Comparison of ENCODE assay signal across 29 cellular contexts in genomic region chr1:214354440-214355148, GRCh38.
A peak's percentile ranks its signal among the peaks of the same experiment; 100 is the strongest.
DNase-seq lines count a peak whose midpoint lies in the region; ATAC-seq, FAIRE-seq and TF ChIP-seq lines count a peak whose summit lies in the region.
"Had no signal": no experiment of that assay in that cellular context is flagged by ENCODE, and none has a peak within 500 bp of the region (broad histone marks: within the 10 kb centered on the region; RNA-seq: fewer than 3 reads in every experiment).

No MANE protein-coding gene starts in this region.

- H3K9me3 Mint-ChIP-seq in CD4-positive, alpha-beta memory T cell, result no peaks in the 10 kb centered on the region
- H3K9me3 Mint-ChIP-seq: activated naive CD4-positive, alpha-beta T cell treated with anti-CD3 and anti-CD28 coated beads, Interleukin-2, amount 50 U/mL, for 24 hours; activated T-helper 2 cell treated with anti-CD3 and anti-CD28 coated beads, Interferon-gamma antibody, Interleukin-2, Interleukin-4, amounts not matched to agents 10 μg/mL and 5 μg/mL and 100 μg/mL, durations not matched to agents 14 hours and 24 hours and 36 hours; neural progenitor cell had no signal

- no peak overlapping the region for H3K4ac ChIP-seq in mesenchymal stem cell (ENCODE audit: low read depth in 1 of 2, low read length in 2 of 2)

- RAD21 ChIA-PET in GM12878 (lab: Charles Lee; ENCODE audit: unreplicated experiment), result interaction anchor here (0.7 to 1.6 kb wide), 2 partner anchors 17 to 21 kb away, joined by 3 read pairs; no protein-coding TSS in a partner anchor

- H3K4me3 ChIP-seq in GM12878 (no peak overlapping the region), mesenchymal stem cell (ENCODE audit: insufficient read depth in 1 of 2, low read depth in 1 of 2, low read length in 2 of 2) (no peak overlapping the region)
- H3K4me3 ChIP-seq in CD4-positive, alpha-beta memory T cell (ENCODE audit: low read length in 2 of 2), result no peak overlapping the region
- H3K4me3 ChIP-seq: neural progenitor cell, SJSA1, testis had no signal

- ATAC-seq in GM12878 (no peak), sciatic nerve (no peak)
- ATAC-seq: activated CD8-positive, alpha-beta T cell treated with anti-CD3 and anti-CD28 coated beads, Interleukin-2, amount 10 ng/mL, durations not matched to agents 7 days and 5 days; HCT116; left cardiac atrium; stimulated activated naive CD8-positive, alpha-beta T cell treated with anti-CD3 and anti-CD28 coated beads, Interleukin-15, Interleukin-2, amounts not matched to agents 100 U/mL and 50 U/mL, for 24 hours had no signal

- H3K79me2 ChIP-seq in GM12878 (ENCODE audit: control insufficient read depth, insufficient read depth, low read length), result no peaks in the 10 kb centered on the region

- H4K8ac ChIP-seq in mesenchymal stem cell (ENCODE audit: low read length), result no peak overlapping the region

- SMC1A ChIA-PET in GM12878 (lab: Charles Lee; ENCODE audit: uncharacterized antibody, unreplicated experiment), result interaction anchor here (0.8 to 2.1 kb wide), 5 partner anchors 10 to 94 kb away, joined by 3 to 7 read pairs (median 3); no protein-coding TSS in a partner anchor

- no peak for FAIRE-seq in GM12878 (lab: Jason Lieb, UNC)
- FAIRE-seq: endometrium, HTR-8/SVneo, urothelium cell line had no signal

- TSS peak; percentile 28 for BruUV-seq in GM12878 (replicated peaks; lab: Mats Ljungman, UMichigan)

- H3K27ac Mint-ChIP-seq in CD4-positive, alpha-beta memory T cell, result no peak overlapping the region
- H3K27ac Mint-ChIP-seq: activated CD8-positive, alpha-beta T cell treated with anti-CD3 and anti-CD28 coated beads, Interleukin-2, amount 10 ng/mL, durations not matched to agents 7 days and 5 days; activated naive CD4-positive, alpha-beta T cell treated with anti-CD3 and anti-CD28 coated beads, Interleukin-2, amount 50 U/mL, for 24 hours; activated T-helper 2 cell treated with anti-CD3 and anti-CD28 coated beads, Interferon-gamma antibody, Interleukin-2, Interleukin-4, amounts not matched to agents 10 μg/mL and 5 μg/mL and 100 μg/mL, durations not matched to agents 14 hours and 24 hours and 36 hours; neural progenitor cell had no signal

- peaks cover 9% of the 10 kb centered on the region for H3K79me1 ChIP-seq in mesenchymal stem cell (replicated peaks; ENCODE audit: low read length, poor library complexity, severe bottlenecking)

- no peak overlapping the region for H2BK120ac ChIP-seq in mesenchymal stem cell (ENCODE audit: low read depth, low read length)

- no peak overlapping the region for H2BK5ac ChIP-seq in mesenchymal stem cell (ENCODE audit: low read depth, low read length, poor library complexity, severe bottlenecking)

- H3K4me1 Mint-ChIP-seq in CD4-positive, alpha-beta memory T cell, result peaks cover 0 to 2% (median 0%) of the 10 kb centered on the region in 4 donors
- H3K4me1 Mint-ChIP-seq: activated naive CD4-positive, alpha-beta T cell treated with anti-CD3 and anti-CD28 coated beads, Interleukin-2, amount 50 U/mL, for 24 hours; neural progenitor cell had no signal

- H4K91ac ChIP-seq in mesenchymal stem cell (ENCODE audit: low read length), result no peak overlapping the region

- H3K36me3 ChIP-seq in GM12878 (ENCODE audit: control insufficient read depth in 2 of 2, insufficient read depth in 2 of 2, low read length in 1 of 2), result no peaks in the 10 kb centered on the region
- H3K36me3 ChIP-seq in mesenchymal stem cell (ENCODE audit: control insufficient read depth in 1 of 2, insufficient read depth in 2 of 2, low read depth in 1 of 2, low read length in 2 of 2), result peaks cover 46 to 71% of the 10 kb centered on the region in 2 experiments
- H3K36me3 ChIP-seq in CD4-positive, alpha-beta memory T cell (ENCODE audit: insufficient read depth, low read length), result no peaks in the 10 kb centered on the region
- H3K36me3 ChIP-seq: neural progenitor cell had no signal

- CTCF ChIA-PET in GM12878 (lab: Yijun Ruan, JAX), result interaction anchor here (0.7 to 2.8 kb wide), 6 partner anchors 8 to 230 kb away, joined by 3 to 20 read pairs (median 4); no protein-coding TSS in a partner anchor
- CTCF ChIA-PET in CD4-positive, alpha-beta memory T cell (lab: Charles Lee; ENCODE audit: partially characterized antibody), result interaction anchor here (2.3 kb wide), 1 partner anchor 9 kb away, joined by 9 read pairs; no protein-coding TSS in a partner anchor

- H3K36me3 Mint-ChIP-seq in CD4-positive, alpha-beta memory T cell, result no peaks in the 10 kb centered on the region

- H4K20me1 ChIP-seq in GM12878 (ENCODE audit: control insufficient read depth, insufficient read depth), result no peaks in the 10 kb centered on the region

- no peaks in the 10 kb centered on the region for H3K27me3 Mint-ChIP-seq in CD4-positive, alpha-beta memory T cell
- H3K27me3 Mint-ChIP-seq: activated naive CD4-positive, alpha-beta T cell treated with anti-CD3 and anti-CD28 coated beads, Interleukin-2, amount 50 U/mL, for 24 hours had no signal

- H3K27me3 ChIP-seq in GM12878 (replicated peaks in 1 of 2; ENCODE audit: control insufficient read depth in 2 of 2, insufficient read depth in 2 of 2, low read length in 1 of 2) (peaks cover 0 to 2% of the 10 kb centered on the region in 2 experiments; a peak in 1 of 4 replicates), mesenchymal stem cell (ENCODE audit: control insufficient read depth in 1 of 2, insufficient read depth in 1 of 2, low read length in 2 of 2) (no peaks in the 10 kb centered on the region)
- H3K27me3 ChIP-seq in CD4-positive, alpha-beta memory T cell (ENCODE audit: insufficient read depth, low read length), result no peaks in the 10 kb centered on the region
- H3K27me3 ChIP-seq: neural progenitor cell, SJSA1, testis had no signal

- TF ChIP-seq CTCF in GM12878 (IDR thresholded peaks at IDR 0.05 in 2 of 3, conservative IDR thresholded peaks at IDR 0.05 in 1 of 3; ENCODE audit: control insufficient read depth in 2 of 3, extremely low read depth in 1 of 3, insufficient read depth in 1 of 3, low read depth in 3 of 3, low read length in 3 of 3), result no peak

- no peak overlapping the region for H3K14ac ChIP-seq in mesenchymal stem cell (ENCODE audit: low read length in 2 of 2)

- DNase-seq in EH (ENCODE audit: low read depth), result peak; percentile 64
- peak; percentile 20 for DNase-seq in NCI-H69 (lab: John Stamatoyannopoulos, UW)
- no peak for DNase-seq in GM12878 (ENCODE audit: low read depth, low spot score)
- DNase-seq in mesenchymal stem cell, result peak; percentile 72
- no peak for DNase-seq in sciatic nerve (ENCODE audit: low spot score)
- DNase-seq in AG08396 (ENCODE audit: low spot score), result no peak
- no peak for DNase-seq in iPS-NIHi11 (ENCODE audit: low spot score)
- no peak for DNase-seq in CD4-positive, alpha-beta memory T cell
- DNase-seq: activated CD8-positive, alpha-beta T cell treated with anti-CD3 and anti-CD28 coated beads, Interleukin-2, amount 10 ng/mL, durations not matched to agents 7 days and 5 days; C1 segment of cervical spinal cord; DND-41; glutamatergic neuron; left cardiac atrium; MV-4-11; NCI-H187 treated with DMSO at 0.1 percent for 48 hours; NCI-H2171 treated with DMSO at 0.1 percent for 48 hours; NCI-H524 treated with DMSO at 0.1 percent for 48 hours; stimulated activated naive CD8-positive, alpha-beta T cell treated with anti-CD3 and anti-CD28 coated beads, Interleukin-15, Interleukin-2, amounts not matched to agents 100 U/mL and 50 U/mL, for 24 hours; T-helper 2 cell; testis had no signal

- H2AFZ ChIP-seq in GM12878 (ENCODE audit: control insufficient read depth, low read depth, low read length) (no peak overlapping the region), mesenchymal stem cell (ENCODE audit: low read depth, low read length) (no peak overlapping the region)
- H2AFZ ChIP-seq: neural progenitor cell had no signal

- 11% methylated on average over 4 of the region's 4 CpGs for WGBS in GM12878 (ENCODE audit: insufficient coverage, insufficient replicate concordance, low lambda C conversion rate, missing lambda C conversion rate)
- 85% methylated on average over 2 of the region's 4 CpGs for WGBS in mesenchymal stem cell

- H2BK15ac ChIP-seq in mesenchymal stem cell (ENCODE audit: low read depth, poor library complexity, severe bottlenecking), result no peak overlapping the region

- no peak for TF ChIP-seq RAD21 in GM12878 (IDR thresholded peaks at IDR 0.05; ENCODE audit: insufficient read depth, low read depth, low read length)

- H3K4me2 ChIP-seq in GM12878 (ENCODE audit: control insufficient read depth, insufficient read depth) (no peak overlapping the region), mesenchymal stem cell (ENCODE audit: low read length, poor library complexity, severe bottlenecking) (no peak overlapping the region)
- H3K4me2 ChIP-seq: KMS-11, neural progenitor cell had no signal

- no peak overlapping the region for H3K18ac ChIP-seq in mesenchymal stem cell (ENCODE audit: low read depth in 1 of 2, low read length in 2 of 2)

- no peak overlapping the region for H2BK12ac ChIP-seq in mesenchymal stem cell (ENCODE audit: low read length in 2 of 2)

- no peak overlapping the region for H2AK5ac ChIP-seq in mesenchymal stem cell (ENCODE audit: low read length, severe bottlenecking)

- H3K4me3 Mint-ChIP-seq in CD4-positive, alpha-beta memory T cell, result no peak overlapping the region
- H3K4me3 Mint-ChIP-seq: activated CD8-positive, alpha-beta T cell treated with anti-CD3 and anti-CD28 coated beads, Interleukin-2, amount 10 ng/mL, durations not matched to agents 7 days and 5 days; activated naive CD4-positive, alpha-beta T cell treated with anti-CD3 and anti-CD28 coated beads, Interleukin-2, amount 50 U/mL, for 24 hours; neural progenitor cell had no signal

- POLR2A ChIA-PET in GM12878 (lab: Charles Lee), result no interaction called here
- POLR2A ChIA-PET in CD4-positive, alpha-beta memory T cell (lab: Charles Lee; ENCODE audit: partially characterized antibody), result no interaction called here

- in situ Hi-C loops in GM12878 (cut with MboI), result no loop called here

- H3K9me3 ChIP-seq in GM12878 (replicated peaks; ENCODE audit: control insufficient read depth, insufficient read depth, low read length), result no peaks in the 10 kb centered on the region
- no peaks in the 10 kb centered on the region for H3K9me3 ChIP-seq in mesenchymal stem cell (ENCODE audit: control insufficient read depth, low read length)
- no peaks in the 10 kb centered on the region for H3K9me3 ChIP-seq in CD4-positive, alpha-beta memory T cell (ENCODE audit: control insufficient read depth in 1 of 2, low read length in 2 of 2)
- H3K9me3 ChIP-seq: SJSA1, testis had no signal

- H3K27ac ChIP-seq in GM12878 (ENCODE audit: control insufficient read depth, insufficient read depth) (no peak overlapping the region), mesenchymal stem cell (ENCODE audit: low read length, poor library complexity, severe bottlenecking) (peak overlapping the region; percentile 70)
- H3K27ac ChIP-seq in CD4-positive, alpha-beta memory T cell (ENCODE audit: low read depth, low read length), result no peak overlapping the region
- H3K27ac ChIP-seq: KMS-11, neural progenitor cell, SJSA1, testis had no signal

- intact Hi-C loops in GM12878 (cut with micrococcal nuclease; ENCODE audit: unreplicated experiment), result no loop called here
- intact Hi-C loops in sciatic nerve (cut with DNase I), result no loop called here
- intact Hi-C loops in CD4-positive, alpha-beta memory T cell (cut with micrococcal nuclease), result no loop called here

- no peak for TF ChIP-seq EP300 in GM12878 (IDR thresholded peaks at IDR 0.05; ENCODE audit: borderline replicate concordance in 1 of 2, control insufficient read depth in 1 of 2, low read depth in 2 of 2, low read length in 2 of 2)

- no peak for TF ChIP-seq POLR2A in GM12878 (IDR thresholded peaks at IDR 0.05; ENCODE audit: low read depth, low read length)

- no peak overlapping the region for H3K23ac ChIP-seq in mesenchymal stem cell (ENCODE audit: low read length in 2 of 2)

- H3K4me1 ChIP-seq in GM12878 (ENCODE audit: control insufficient read depth, insufficient read depth, low read length) (no peaks in the 10 kb centered on the region), mesenchymal stem cell (ENCODE audit: control insufficient read depth, insufficient read depth, low read depth, low read length) (peaks cover 3% of the 10 kb centered on the region)
- no peaks in the 10 kb centered on the region for H3K4me1 ChIP-seq in CD4-positive, alpha-beta memory T cell (ENCODE audit: insufficient read depth, low read length)
- H3K4me1 ChIP-seq: testis had no signal

- H3K9ac ChIP-seq in GM12878 (ENCODE audit: control insufficient read depth, insufficient read depth, low read length) (no peak overlapping the region), mesenchymal stem cell (ENCODE audit: low read length) (no peak overlapping the region)
- H3K9ac ChIP-seq: KMS-11, neural progenitor cell had no signal

Comparison
In these comparisons a context has a peak if more than half of its experiments do, and no peak if none do; other contexts are left out.
1. DNase-seq: peak in EH (single experiment), NCI-H69 (single experiment) and mesenchymal stem cell (single experiment); none in GM12878 (single experiment), sciatic nerve (single experiment), AG08396 (single experiment), iPS-NIHi11 (single experiment) and CD4-positive, alpha-beta memory T cell (0 of 5).